15 cellular contexts compared by ENCODE assay signal in genomic region chr7:55535637-55536016, GRCh38. TPM values are rescaled to one million over a fixed set of nuclear protein-coding genes. Genes with fewer than 3 reads are reported as not detected.
A peak's percentile ranks its signal among the peaks of the same experiment; 100 is the strongest.
DNase-seq lines count a peak whose midpoint lies in the region; TF ChIP-seq lines count a peak whose summit lies in the region.
"Had no signal": no experiment of that assay in that cellular context is flagged by ENCODE, and none has a peak within 500 bp of the region (broad histone marks: within the 10 kb centered on the region; RNA-seq: fewer than 3 reads in every experiment).

No MANE protein-coding gene starts in this region.

- no peak for DNase-seq in activated naive CD4-positive, alpha-beta T cell treated with anti-CD3 and anti-CD28 coated beads, Interleukin-2, amount 10 ng/mL, durations not matched to agents 7 days and 5 days
- no peak for DNase-seq in activated naive CD4-positive, alpha-beta T cell (lab: John Stamatoyannopoulos, UW)
- no peak for DNase-seq in PC-9
- DNase-seq in effector memory CD4-positive, alpha-beta T cell: no peak
- no peak for DNase-seq in stomach
- DNase-seq in C1 segment of cervical spinal cord (lab: John Stamatoyannopoulos, UW): no peak
- no peak for DNase-seq in NCI-H2196 treated with DMSO at 0.1 percent for 48 hours (lab: John Stamatoyannopoulos, UW; ENCODE audit: unreplicated experiment)
- DNase-seq in NCI-H187 (lab: John Stamatoyannopoulos, UW): no peak
- DNase-seq: activated gamma-delta T cell, DMS79, mesenchymal stem cell, NCI-H1048, SW 1271 had no signal

- H3K27ac ChIP-seq in PC-9 (peak overlapping the region; percentile 74), stomach (peak overlapping the region in 3 of 5 donors; percentile 39 to 73 (median 62))
- H3K27ac ChIP-seq in effector memory CD4-positive, alpha-beta T cell (ENCODE audit: insufficient read depth, low read length, poor library complexity, severe bottlenecking): peak overlapping the region; percentile 90

- H3K4me3 ChIP-seq in PC-9 (no peak overlapping the region), stomach (no peak overlapping the region)
- H3K4me3 ChIP-seq in effector memory CD4-positive, alpha-beta T cell (ENCODE audit: insufficient read depth, low read depth, low read length, poor library complexity, severe bottlenecking): no peak overlapping the region
- H3K4me3 ChIP-seq: gastroesophageal sphincter, tibial nerve had no signal

- no peak for TF ChIP-seq POLR2A in stomach (IDR thresholded peaks at IDR 0.05)

- peak overlapping the region; percentile 98 for H3K27ac Mint-ChIP-seq in activated naive CD4-positive, alpha-beta T cell treated with anti-CD3 and anti-CD28 coated beads, Interleukin-2, amount 10 ng/mL, durations not matched to agents 7 days and 5 days

- CTCF ChIA-PET in activated naive CD4-positive, alpha-beta T cell treated with anti-CD3 and anti-CD28 coated beads, Interleukin-2, amount 10 ng/mL, durations not matched to agents 7 days and 5 days (lab: Charles Lee): interaction anchor here (0.8 kb wide), 1 partner anchor 8 kb away, joined by 3 read pairs; no protein-coding TSS in a partner anchor
- CTCF ChIA-PET in PC-9 (lab: Charles Lee): no interaction called here

- peaks cover 11% of the 10 kb centered on the region for H4K20me1 ChIP-seq in PC-9 (ENCODE audit: insufficient read depth)

- no peak for TF ChIP-seq EP300 in stomach (IDR thresholded peaks at IDR 0.05)

- TF ChIP-seq CTCF in PC-9 (conservative IDR thresholded peaks at IDR 0.05) (no peak), stomach (IDR thresholded peaks at IDR 0.05) (no peak)

- intact Hi-C loops in PC-9 (cut with micrococcal nuclease; ENCODE audit: unreplicated experiment): no loop called here
- intact Hi-C loops in stomach (cut with DNase I; ENCODE audit: low total_unique reads): no loop called here

- H3K27me3 ChIP-seq in PC-9 (ENCODE audit: insufficient read depth, low read depth): no peaks in the 10 kb centered on the region
- no peaks in the 10 kb centered on the region for H3K27me3 ChIP-seq in effector memory CD4-positive, alpha-beta T cell (replicated peaks; ENCODE audit: control insufficient read depth, insufficient read depth, low read length, poor library complexity, severe bottlenecking)
- no peaks in the 10 kb centered on the region for H3K27me3 ChIP-seq in stomach
- H3K27me3 ChIP-seq: gastroesophageal sphincter, tibial nerve had no signal

- 81 to 88% (median 87%) methylated on average over 5 of the region's 5 CpGs for WGBS in stomach, 5 donors

- H3K4me2 ChIP-seq in PC-9: no peak overlapping the region

- H3K36me3 Mint-ChIP-seq in activated naive CD4-positive, alpha-beta T cell treated with anti-CD3 and anti-CD28 coated beads, Interleukin-2, amount 10 ng/mL, durations not matched to agents 7 days and 5 days: peaks cover 23% of the 10 kb centered on the region

- peaks cover 92% of the 10 kb centered on the region for H3K79me2 ChIP-seq in PC-9 (ENCODE audit: low read depth)

- peaks cover 47% of the 10 kb centered on the region for H3F3A ChIP-seq in PC-9 (ENCODE audit: insufficient read depth, low read depth)

- POLR2A ChIA-PET in PC-9 (lab: Charles Lee; ENCODE audit: unreplicated experiment): no interaction called here

- no TSS peak for BruUV-seq in PC-9 (replicated peaks; lab: Mats Ljungman, UMichigan)

- H3K36me3 ChIP-seq in PC-9 (ENCODE audit: low read depth): 0 out of 2 replicates have a peak, but pooled peaks cover 9% of the 10 kb centered on the region
- H3K36me3 ChIP-seq in effector memory CD4-positive, alpha-beta T cell (ENCODE audit: control insufficient read depth, insufficient read depth, low read length): no peaks in the 10 kb centered on the region
- no peaks in the 10 kb centered on the region for H3K36me3 ChIP-seq in stomach
- H3K36me3 ChIP-seq: gastroesophageal sphincter, tibial nerve had no signal

- peaks cover 4% of the 10 kb centered on the region for H3K27me3 Mint-ChIP-seq in activated naive CD4-positive, alpha-beta T cell treated with anti-CD3 and anti-CD28 coated beads, Interleukin-2, amount 10 ng/mL, durations not matched to agents 7 days and 5 days

- no peak overlapping the region for H3K4me3 Mint-ChIP-seq in activated naive CD4-positive, alpha-beta T cell treated with anti-CD3 and anti-CD28 coated beads, Interleukin-2, amount 10 ng/mL, durations not matched to agents 7 days and 5 days

- no peak overlapping the region for H2AFZ ChIP-seq in PC-9

- H3K9me3 Mint-ChIP-seq in activated naive CD4-positive, alpha-beta T cell treated with anti-CD3 and anti-CD28 coated beads, Interleukin-2, amount 10 ng/mL, durations not matched to agents 7 days and 5 days: no peaks in the 10 kb centered on the region

- peaks cover 86% of the 10 kb centered on the region for H3K4me1 Mint-ChIP-seq in activated naive CD4-positive, alpha-beta T cell treated with anti-CD3 and anti-CD28 coated beads, Interleukin-2, amount 10 ng/mL, durations not matched to agents 7 days and 5 days

- H3K4me1 ChIP-seq in PC-9 (replicated peaks; ENCODE audit: insufficient read depth) (peaks cover 68% of the 10 kb centered on the region), stomach (peaks cover 36 to 85% (median 58%) of the 10 kb centered on the region in 4 donors)
- H3K4me1 ChIP-seq in effector memory CD4-positive, alpha-beta T cell (ENCODE audit: control insufficient read depth, insufficient read depth, low read length, poor library complexity, severe bottlenecking): peaks cover 58% of the 10 kb centered on the region

- no peaks in the 10 kb centered on the region for H3K9me2 ChIP-seq in PC-9 (ENCODE audit: insufficient read depth)

- H3K9me3 ChIP-seq in PC-9 (ENCODE audit: insufficient read depth, low read depth): no peaks in the 10 kb centered on the region
- H3K9me3 ChIP-seq in effector memory CD4-positive, alpha-beta T cell (ENCODE audit: control insufficient read depth, low read length): no peaks in the 10 kb centered on the region
- no peaks in the 10 kb centered on the region for H3K9me3 ChIP-seq in stomach
- H3K9me3 ChIP-seq: gastroesophageal sphincter, tibial nerve had no signal

RNA-seq across cellular contexts. Expression of gene VOPP1, which starts 36.7 kb away (rescaled TPM):
- 200 and 207 TPM in 2 replicates for total RNA-seq in PC-9 (2021)
- 100 to 1,000 TPM in 1 of 5 donors, 10 to 100 TPM in 4; 19.6 to 117 (median 79.7) TPM for total RNA-seq in stomach
- polyA plus RNA-seq in stomach: 10 to 100 TPM; 14.0 to 27.3 (median 26.0) TPM
